Comparison of ENCODE assay signal across 1 cellular context in the genomic region with DNA sequence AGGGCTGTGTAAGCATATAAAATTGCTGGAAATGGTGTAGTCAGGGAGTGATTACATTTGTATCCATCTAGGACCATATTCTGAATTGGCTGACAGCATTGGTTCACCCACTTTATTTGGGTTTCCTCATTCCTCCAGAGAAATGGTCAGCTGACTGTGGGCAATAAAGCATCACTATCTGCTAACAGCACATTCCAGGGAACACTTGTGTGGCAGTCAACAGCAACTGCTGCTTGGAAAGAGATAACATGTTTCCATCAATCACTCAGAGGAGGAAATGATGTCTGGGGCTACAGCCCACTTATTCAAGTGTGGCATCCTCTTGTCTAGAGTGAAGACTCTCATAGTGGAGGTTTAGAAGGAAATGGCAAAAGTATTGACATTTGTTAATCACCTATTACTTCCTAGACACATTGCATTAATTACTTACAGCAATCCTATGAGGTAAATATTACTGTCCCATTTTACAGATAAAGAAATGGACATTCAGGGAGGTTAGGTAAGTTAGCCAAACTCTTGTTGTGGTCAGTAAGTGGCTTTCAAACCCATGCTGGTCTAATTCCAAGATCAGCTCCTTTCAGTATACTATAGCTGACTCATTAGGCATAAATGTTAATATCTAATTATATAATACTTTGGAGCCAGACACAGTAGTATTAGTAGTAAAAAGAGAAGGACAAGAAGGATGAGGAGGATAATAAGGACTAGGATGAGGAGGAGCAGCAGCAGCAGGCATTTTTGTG.
TF ChIP-seq lines count a peak whose summit lies in the region.

No MANE protein-coding gene starts in this region.

TF ChIP-seq in K562, 482 proteins besides CTCF, POLR2A, EP300 and RAD21 (continued from another document and continues in another):
- TF ChIP-seq, protein P1, sequence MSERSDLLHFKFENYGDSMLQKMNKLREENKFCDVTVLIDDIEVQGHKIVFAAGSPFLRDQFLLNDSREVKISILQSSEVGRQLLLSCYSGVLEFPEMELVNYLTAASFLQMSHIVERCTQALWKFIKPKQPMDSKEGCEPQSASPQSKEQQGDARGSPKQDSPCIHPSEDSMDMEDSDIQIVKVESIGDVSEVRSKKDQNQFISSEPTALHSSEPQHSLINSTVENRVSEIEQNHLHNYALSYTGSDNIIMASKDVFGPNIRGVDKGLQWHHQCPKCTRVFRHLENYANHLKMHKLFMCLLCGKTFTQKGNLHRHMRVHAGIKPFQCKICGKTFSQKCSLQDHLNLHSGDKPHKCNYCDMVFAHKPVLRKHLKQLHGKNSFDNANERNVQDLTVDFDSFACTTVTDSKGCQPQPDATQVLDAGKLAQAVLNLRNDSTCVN (CRISPR knock-in tag; IDR thresholded peaks at IDR 0.05): no peak
- TF ChIP-seq, protein P2, sequence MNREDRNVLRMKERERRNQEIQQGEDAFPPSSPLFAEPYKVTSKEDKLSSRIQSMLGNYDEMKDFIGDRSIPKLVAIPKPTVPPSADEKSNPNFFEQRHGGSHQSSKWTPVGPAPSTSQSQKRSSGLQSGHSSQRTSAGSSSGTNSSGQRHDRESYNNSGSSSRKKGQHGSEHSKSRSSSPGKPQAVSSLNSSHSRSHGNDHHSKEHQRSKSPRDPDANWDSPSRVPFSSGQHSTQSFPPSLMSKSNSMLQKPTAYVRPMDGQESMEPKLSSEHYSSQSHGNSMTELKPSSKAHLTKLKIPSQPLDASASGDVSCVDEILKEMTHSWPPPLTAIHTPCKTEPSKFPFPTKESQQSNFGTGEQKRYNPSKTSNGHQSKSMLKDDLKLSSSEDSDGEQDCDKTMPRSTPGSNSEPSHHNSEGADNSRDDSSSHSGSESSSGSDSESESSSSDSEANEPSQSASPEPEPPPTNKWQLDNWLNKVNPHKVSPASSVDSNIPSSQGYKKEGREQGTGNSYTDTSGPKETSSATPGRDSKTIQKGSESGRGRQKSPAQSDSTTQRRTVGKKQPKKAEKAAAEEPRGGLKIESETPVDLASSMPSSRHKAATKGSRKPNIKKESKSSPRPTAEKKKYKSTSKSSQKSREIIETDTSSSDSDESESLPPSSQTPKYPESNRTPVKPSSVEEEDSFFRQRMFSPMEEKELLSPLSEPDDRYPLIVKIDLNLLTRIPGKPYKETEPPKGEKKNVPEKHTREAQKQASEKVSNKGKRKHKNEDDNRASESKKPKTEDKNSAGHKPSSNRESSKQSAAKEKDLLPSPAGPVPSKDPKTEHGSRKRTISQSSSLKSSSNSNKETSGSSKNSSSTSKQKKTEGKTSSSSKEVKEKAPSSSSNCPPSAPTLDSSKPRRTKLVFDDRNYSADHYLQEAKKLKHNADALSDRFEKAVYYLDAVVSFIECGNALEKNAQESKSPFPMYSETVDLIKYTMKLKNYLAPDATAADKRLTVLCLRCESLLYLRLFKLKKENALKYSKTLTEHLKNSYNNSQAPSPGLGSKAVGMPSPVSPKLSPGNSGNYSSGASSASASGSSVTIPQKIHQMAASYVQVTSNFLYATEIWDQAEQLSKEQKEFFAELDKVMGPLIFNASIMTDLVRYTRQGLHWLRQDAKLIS (CRISPR knock-in tag; IDR thresholded peaks at IDR 0.05): no peak
- TF ChIP-seq PHB (CRISPR knock-in tag; IDR thresholded peaks at IDR 0.05): no peak
- TF ChIP-seq, protein P3, sequence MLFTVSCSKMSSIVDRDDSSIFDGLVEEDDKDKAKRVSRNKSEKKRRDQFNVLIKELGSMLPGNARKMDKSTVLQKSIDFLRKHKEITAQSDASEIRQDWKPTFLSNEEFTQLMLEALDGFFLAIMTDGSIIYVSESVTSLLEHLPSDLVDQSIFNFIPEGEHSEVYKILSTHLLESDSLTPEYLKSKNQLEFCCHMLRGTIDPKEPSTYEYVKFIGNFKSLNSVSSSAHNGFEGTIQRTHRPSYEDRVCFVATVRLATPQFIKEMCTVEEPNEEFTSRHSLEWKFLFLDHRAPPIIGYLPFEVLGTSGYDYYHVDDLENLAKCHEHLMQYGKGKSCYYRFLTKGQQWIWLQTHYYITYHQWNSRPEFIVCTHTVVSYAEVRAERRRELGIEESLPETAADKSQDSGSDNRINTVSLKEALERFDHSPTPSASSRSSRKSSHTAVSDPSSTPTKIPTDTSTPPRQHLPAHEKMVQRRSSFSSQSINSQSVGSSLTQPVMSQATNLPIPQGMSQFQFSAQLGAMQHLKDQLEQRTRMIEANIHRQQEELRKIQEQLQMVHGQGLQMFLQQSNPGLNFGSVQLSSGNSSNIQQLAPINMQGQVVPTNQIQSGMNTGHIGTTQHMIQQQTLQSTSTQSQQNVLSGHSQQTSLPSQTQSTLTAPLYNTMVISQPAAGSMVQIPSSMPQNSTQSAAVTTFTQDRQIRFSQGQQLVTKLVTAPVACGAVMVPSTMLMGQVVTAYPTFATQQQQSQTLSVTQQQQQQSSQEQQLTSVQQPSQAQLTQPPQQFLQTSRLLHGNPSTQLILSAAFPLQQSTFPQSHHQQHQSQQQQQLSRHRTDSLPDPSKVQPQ (CRISPR knock-in tag; IDR thresholded peaks at IDR 0.05; ENCODE audit: borderline replicate concordance): no peak
- TF ChIP-seq NCOA4 (IDR thresholded peaks at IDR 0.05; ENCODE audit: partially characterized antibody): peak; percentile 63
- TF ChIP-seq, protein P4, sequence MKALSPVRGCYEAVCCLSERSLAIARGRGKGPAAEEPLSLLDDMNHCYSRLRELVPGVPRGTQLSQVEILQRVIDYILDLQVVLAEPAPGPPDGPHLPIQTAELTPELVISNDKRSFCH (CRISPR knock-in tag; IDR thresholded peaks at IDR 0.05): no peak
- TF ChIP-seq, protein P4 (tag; IDR thresholded peaks at IDR 0.05): peak; percentile 54; the same call in 1 of the 2 replicates
- TF ChIP-seq, protein P5, sequence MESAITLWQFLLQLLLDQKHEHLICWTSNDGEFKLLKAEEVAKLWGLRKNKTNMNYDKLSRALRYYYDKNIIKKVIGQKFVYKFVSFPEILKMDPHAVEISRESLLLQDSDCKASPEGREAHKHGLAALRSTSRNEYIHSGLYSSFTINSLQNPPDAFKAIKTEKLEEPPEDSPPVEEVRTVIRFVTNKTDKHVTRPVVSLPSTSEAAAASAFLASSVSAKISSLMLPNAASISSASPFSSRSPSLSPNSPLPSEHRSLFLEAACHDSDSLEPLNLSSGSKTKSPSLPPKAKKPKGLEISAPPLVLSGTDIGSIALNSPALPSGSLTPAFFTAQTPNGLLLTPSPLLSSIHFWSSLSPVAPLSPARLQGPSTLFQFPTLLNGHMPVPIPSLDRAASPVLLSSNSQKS (CRISPR knock-in tag; IDR thresholded peaks at IDR 0.05): no peak
- peak; percentile 90 for TF ChIP-seq CCNT2 (IDR thresholded peaks at IDR 0.05; ENCODE audit: borderline replicate concordance, extremely low read depth, insufficient read length, low read depth, low read length)
- peak in 1 of 2 experiments; percentile 77; a peak in 2 of 4 replicates for TF ChIP-seq FOXA3 (CRISPR knock-in tag; conservative IDR thresholded peaks at IDR 0.05 in 1 of 2, IDR thresholded peaks at IDR 0.05 in 1 of 2)
- TF ChIP-seq, protein P6, sequence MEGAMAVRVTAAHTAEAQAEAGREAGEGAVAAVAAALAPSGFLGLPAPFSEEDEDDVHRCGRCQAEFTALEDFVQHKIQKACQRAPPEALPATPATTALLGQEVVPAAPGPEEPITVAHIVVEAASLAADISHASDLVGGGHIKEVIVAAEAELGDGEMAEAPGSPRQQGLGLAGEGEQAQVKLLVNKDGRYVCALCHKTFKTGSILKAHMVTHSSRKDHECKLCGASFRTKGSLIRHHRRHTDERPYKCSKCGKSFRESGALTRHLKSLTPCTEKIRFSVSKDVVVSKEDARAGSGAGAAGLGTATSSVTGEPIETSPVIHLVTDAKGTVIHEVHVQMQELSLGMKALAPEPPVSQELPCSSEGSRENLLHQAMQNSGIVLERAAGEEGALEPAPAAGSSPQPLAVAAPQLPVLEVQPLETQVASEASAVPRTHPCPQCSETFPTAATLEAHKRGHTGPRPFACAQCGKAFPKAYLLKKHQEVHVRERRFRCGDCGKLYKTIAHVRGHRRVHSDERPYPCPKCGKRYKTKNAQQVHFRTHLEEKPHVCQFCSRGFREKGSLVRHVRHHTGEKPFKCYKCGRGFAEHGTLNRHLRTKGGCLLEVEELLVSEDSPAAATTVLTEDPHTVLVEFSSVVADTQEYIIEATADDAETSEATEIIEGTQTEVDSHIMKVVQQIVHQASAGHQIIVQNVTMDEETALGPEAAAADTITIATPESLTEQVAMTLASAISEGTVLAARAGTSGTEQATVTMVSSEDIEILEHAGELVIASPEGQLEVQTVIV (CRISPR knock-in tag; IDR thresholded peaks at IDR 0.05; ENCODE audit: borderline replicate concordance): no peak
- TF ChIP-seq, protein P7, sequence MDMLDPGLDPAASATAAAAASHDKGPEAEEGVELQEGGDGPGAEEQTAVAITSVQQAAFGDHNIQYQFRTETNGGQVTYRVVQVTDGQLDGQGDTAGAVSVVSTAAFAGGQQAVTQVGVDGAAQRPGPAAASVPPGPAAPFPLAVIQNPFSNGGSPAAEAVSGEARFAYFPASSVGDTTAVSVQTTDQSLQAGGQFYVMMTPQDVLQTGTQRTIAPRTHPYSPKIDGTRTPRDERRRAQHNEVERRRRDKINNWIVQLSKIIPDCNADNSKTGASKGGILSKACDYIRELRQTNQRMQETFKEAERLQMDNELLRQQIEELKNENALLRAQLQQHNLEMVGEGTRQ (CRISPR knock-in tag; IDR thresholded peaks at IDR 0.05): peak; percentile 80
- peak; percentile 51; the same call in 1 of the 2 replicates for TF ChIP-seq MTA3 (IDR thresholded peaks at IDR 0.05; ENCODE audit: borderline replicate concordance)
- TF ChIP-seq ZNF507 (tag; conservative IDR thresholded peaks at IDR 0.05): no peak
- TF ChIP-seq GTF2F1 (IDR thresholded peaks at IDR 0.05; ENCODE audit: low read depth, low read length): no peak
- TF ChIP-seq, protein P8, sequence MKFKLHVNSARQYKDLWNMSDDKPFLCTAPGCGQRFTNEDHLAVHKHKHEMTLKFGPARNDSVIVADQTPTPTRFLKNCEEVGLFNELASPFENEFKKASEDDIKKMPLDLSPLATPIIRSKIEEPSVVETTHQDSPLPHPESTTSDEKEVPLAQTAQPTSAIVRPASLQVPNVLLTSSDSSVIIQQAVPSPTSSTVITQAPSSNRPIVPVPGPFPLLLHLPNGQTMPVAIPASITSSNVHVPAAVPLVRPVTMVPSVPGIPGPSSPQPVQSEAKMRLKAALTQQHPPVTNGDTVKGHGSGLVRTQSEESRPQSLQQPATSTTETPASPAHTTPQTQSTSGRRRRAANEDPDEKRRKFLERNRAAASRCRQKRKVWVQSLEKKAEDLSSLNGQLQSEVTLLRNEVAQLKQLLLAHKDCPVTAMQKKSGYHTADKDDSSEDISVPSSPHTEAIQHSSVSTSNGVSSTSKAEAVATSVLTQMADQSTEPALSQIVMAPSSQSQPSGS (CRISPR knock-in tag; IDR thresholded peaks at IDR 0.05): no peak
- peak in 1 of 2 experiments; percentile 64; a peak in 2 of 3 replicates for TF ChIP-seq CBX3 (IDR thresholded peaks at IDR 0.05; ENCODE audit: borderline replicate concordance in 1 of 2, low read length in 2 of 2)
- 0 out of 2 replicates have a peak, but pooled peaks have one; percentile 18 for TF ChIP-seq KLF6 (CRISPR knock-in tag; IDR thresholded peaks at IDR 0.05; ENCODE audit: borderline replicate concordance)
- TF ChIP-seq, protein P9, sequence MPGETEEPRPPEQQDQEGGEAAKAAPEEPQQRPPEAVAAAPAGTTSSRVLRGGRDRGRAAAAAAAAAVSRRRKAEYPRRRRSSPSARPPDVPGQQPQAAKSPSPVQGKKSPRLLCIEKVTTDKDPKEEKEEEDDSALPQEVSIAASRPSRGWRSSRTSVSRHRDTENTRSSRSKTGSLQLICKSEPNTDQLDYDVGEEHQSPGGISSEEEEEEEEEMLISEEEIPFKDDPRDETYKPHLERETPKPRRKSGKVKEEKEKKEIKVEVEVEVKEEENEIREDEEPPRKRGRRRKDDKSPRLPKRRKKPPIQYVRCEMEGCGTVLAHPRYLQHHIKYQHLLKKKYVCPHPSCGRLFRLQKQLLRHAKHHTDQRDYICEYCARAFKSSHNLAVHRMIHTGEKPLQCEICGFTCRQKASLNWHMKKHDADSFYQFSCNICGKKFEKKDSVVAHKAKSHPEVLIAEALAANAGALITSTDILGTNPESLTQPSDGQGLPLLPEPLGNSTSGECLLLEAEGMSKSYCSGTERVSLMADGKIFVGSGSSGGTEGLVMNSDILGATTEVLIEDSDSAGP (CRISPR knock-in tag; IDR thresholded peaks at IDR 0.05): no peak
- no peak for TF ChIP-seq ZNF785 (CRISPR knock-in tag; IDR thresholded peaks at IDR 0.05)
- no peak for TF ChIP-seq SMARCB1 (IDR thresholded peaks at IDR 0.05; ENCODE audit: insufficient read length, low read depth)
- no peak for TF ChIP-seq ZNF146 (CRISPR knock-in tag; IDR thresholded peaks at IDR 0.05; ENCODE audit: unreplicated experiment)
- peak; percentile 53; the same call in 1 of the 2 replicates for TF ChIP-seq ETV5 (CRISPR knock-in tag; IDR thresholded peaks at IDR 0.05; ENCODE audit: low read depth)
- peak; percentile 32 to 57; a peak in 2 of 4 replicates for TF ChIP-seq MAZ (CRISPR knock-in tag; conservative IDR thresholded peaks at IDR 0.05 in 1 of 2, IDR thresholded peaks at IDR 0.05 in 1 of 2)
